Comparison of ENCODE assay signal across 1 cellular context in the genomic region with DNA sequence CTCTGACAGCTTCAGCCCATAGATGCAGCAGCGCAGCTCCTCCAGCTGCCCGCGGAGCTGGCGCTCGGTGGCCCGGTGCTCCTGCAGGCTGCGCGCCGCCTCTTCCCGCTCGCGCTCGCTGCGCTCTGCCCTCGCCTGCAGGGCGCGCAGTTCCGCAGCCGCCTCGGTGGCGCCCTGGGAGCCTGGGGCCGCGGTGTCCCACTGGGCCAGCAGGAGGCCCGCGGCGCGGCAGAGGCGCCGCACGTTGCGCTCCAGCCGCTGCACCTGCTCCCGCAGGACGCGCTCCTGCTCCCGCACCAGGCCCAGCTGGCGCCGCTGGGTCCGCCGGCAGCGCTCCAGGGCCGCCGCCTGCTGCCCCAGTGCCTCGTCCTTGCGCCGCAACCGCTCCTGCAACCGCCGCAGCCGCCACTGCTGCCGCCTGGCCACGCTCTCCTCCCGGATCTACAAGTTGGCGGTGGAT.
TF ChIP-seq lines count a peak whose summit lies in the region.

No MANE protein-coding gene starts in this region.

TF ChIP-seq in A549, 52 proteins besides CTCF, POLR2A, EP300 and RAD21 (continued from another document):
- TF ChIP-seq, protein P1, sequence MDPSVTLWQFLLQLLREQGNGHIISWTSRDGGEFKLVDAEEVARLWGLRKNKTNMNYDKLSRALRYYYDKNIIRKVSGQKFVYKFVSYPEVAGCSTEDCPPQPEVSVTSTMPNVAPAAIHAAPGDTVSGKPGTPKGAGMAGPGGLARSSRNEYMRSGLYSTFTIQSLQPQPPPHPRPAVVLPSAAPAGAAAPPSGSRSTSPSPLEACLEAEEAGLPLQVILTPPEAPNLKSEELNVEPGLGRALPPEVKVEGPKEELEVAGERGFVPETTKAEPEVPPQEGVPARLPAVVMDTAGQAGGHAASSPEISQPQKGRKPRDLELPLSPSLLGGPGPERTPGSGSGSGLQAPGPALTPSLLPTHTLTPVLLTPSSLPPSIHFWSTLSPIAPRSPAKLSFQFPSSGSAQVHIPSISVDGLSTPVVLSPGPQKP (IDR thresholded peaks at IDR 0.05; ENCODE audit: low read depth, low read length) = no peak
- no peak for TF ChIP-seq RARB (CRISPR knock-in tag; IDR thresholded peaks at IDR 0.05)
- no peak for TF ChIP-seq NFE2L2 (conservative IDR thresholded peaks at IDR 0.05; ENCODE audit: low read length)
- no peak for TF ChIP-seq RFX5 (IDR thresholded peaks at IDR 0.05)
- TF ChIP-seq CBX8 (IDR thresholded peaks at IDR 0.05) = no peak
- no peak for TF ChIP-seq NR3C1 (IDR thresholded peaks at IDR 0.05)
- TF ChIP-seq ESRRA (IDR thresholded peaks at IDR 0.05; ENCODE audit: borderline replicate concordance, low read length) = no peak
- no peak for TF ChIP-seq KDM1A (IDR thresholded peaks at IDR 0.05; ENCODE audit: low read depth)
- no peak for TF ChIP-seq HES2 (IDR thresholded peaks at IDR 0.05)
- no peak for TF ChIP-seq FOXS1 (CRISPR knock-in tag; IDR thresholded peaks at IDR 0.05)
- no peak for TF ChIP-seq HEYL (CRISPR knock-in tag; IDR thresholded peaks at IDR 0.05)
- TF ChIP-seq JUNB (IDR thresholded peaks at IDR 0.05) = no peak
- no peak for TF ChIP-seq ZSCAN20 (CRISPR knock-in tag; IDR thresholded peaks at IDR 0.05)
- no peak for TF ChIP-seq MAZ (IDR thresholded peaks at IDR 0.05; ENCODE audit: borderline replicate concordance, low read depth, low read length)
- TF ChIP-seq CHD2 (IDR thresholded peaks at IDR 0.05; ENCODE audit: low read length, partially characterized antibody) = no peak
